ENCODE assay signal across 1 cellular context in genomic region chr6:14109411-14109826, GRCh38.
A peak's percentile ranks its signal among the peaks of the same experiment; 100 is the strongest.
TF ChIP-seq lines count a peak whose summit lies in the region.

No MANE protein-coding gene starts in this region.

TF ChIP-seq in GM12878, 131 proteins besides CTCF, POLR2A, EP300 and RAD21 (continued from another document):
- TF ChIP-seq PBX3 (IDR thresholded peaks at IDR 0.05; ENCODE audit: insufficient replicate concordance, low read depth, low read length) (no peak), SKIL (IDR thresholded peaks at IDR 0.05; ENCODE audit: low read depth, poor library complexity, severe bottlenecking) (no peak), ZNF24 (IDR thresholded peaks at IDR 0.05) (peak; percentile 63; the same call in 1 of the 2 replicates)
